15 cellular contexts compared by ENCODE assay signal in the genomic region with DNA sequence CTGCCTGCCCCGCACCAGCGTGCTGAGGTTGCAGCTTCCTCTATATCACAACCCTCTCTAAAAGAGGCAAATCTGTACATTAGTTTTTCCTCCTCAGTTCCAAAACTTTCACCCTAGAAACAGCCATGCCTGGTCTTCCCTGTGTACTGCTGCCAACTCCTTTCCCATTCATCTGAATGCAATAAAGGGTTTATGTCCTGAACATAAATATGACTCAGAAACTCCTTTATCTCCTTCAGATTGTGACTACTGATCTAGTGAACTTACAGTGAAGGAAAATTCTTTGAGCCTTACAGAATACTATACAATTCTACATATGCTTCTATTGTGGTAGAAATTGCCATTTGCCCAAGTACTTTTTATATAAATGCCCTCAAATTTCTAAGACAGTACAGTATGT.
DNase-seq lines count a peak whose midpoint lies in the region; ATAC-seq, FAIRE-seq and TF ChIP-seq lines count a peak whose summit lies in the region.
"Had no signal": no experiment of that assay in that cellular context is flagged by ENCODE, and none has a peak within 500 bp of the region (broad histone marks: within the 10 kb centered on the region; RNA-seq: fewer than 3 reads in every experiment).

No MANE protein-coding gene starts in this region.

- 0 out of 2 replicates have a peak, but pooled peaks cover 10% of the 10 kb centered on the region for H3K4me1 ChIP-seq in DND-41 (ENCODE audit: insufficient read depth, low read length)
- H3K4me1 ChIP-seq: BE2C had no signal

- no peak for ATAC-seq in DND-41 (ENCODE audit: insufficient read depth, low read depth)
- peak; percentile 95 for ATAC-seq in left colon
- no peak for ATAC-seq in GM21447 (IDR thresholded peaks at IDR 0.05; ENCODE audit: unreplicated experiment)
- ATAC-seq in HG03159 (IDR thresholded peaks at IDR 0.05; ENCODE audit: unreplicated experiment), result no peak
- ATAC-seq: T-cell had no signal

- peak overlapping the region; percentile 18; the same call in 1 of the 2 replicates for H3K27ac ChIP-seq in DND-41 (ENCODE audit: low read length)

- no peak overlapping the region for H3K9ac ChIP-seq in DND-41 (ENCODE audit: low read depth, low read length)

- TF ChIP-seq CTCF in DND-41 (IDR thresholded peaks at IDR 0.05; ENCODE audit: borderline replicate concordance, extremely low read depth, low read length, poor library complexity, severe bottlenecking), result no peak
- TF ChIP-seq CTCF in bronchial epithelial cell (IDR thresholded peaks at IDR 0.05; ENCODE audit: insufficient read depth, low read length, severe bottlenecking), result no peak

- H3K4me1 Mint-ChIP-seq in activated naive CD4-positive, alpha-beta T cell treated with anti-CD3 and anti-CD28 coated beads for 36 hours (ENCODE audit: low read depth), result no peaks in the 10 kb centered on the region
- H3K4me1 Mint-ChIP-seq: T-cell had no signal

- no peaks in the 10 kb centered on the region for H4K20me1 ChIP-seq in DND-41 (ENCODE audit: insufficient read depth, low read length)

- H3K27ac Mint-ChIP-seq in activated naive CD4-positive, alpha-beta T cell treated with anti-CD3 and anti-CD28 coated beads for 36 hours, result no peak overlapping the region
- H3K27ac Mint-ChIP-seq: dendritic cell treated with granulocyte-macrophage colony-stimulating factor and Interleukin-4, amounts not matched to agents 40 ng/mL and 50 ng/mL, for 4 days; T-cell had no signal

- no peaks in the 10 kb centered on the region for H3K9me3 Mint-ChIP-seq in activated naive CD4-positive, alpha-beta T cell treated with anti-CD3 and anti-CD28 coated beads for 36 hours
- H3K9me3 Mint-ChIP-seq: T-cell had no signal

- FAIRE-seq in bronchial epithelial cell (lab: Jason Lieb, UNC), result no peak
- FAIRE-seq: frontal cortex had no signal

- no peak overlapping the region for H3K4me2 ChIP-seq in DND-41 (ENCODE audit: insufficient read depth, low read length)

- H3K27me3 Mint-ChIP-seq in activated naive CD4-positive, alpha-beta T cell treated with anti-CD3 and anti-CD28 coated beads for 36 hours (ENCODE audit: low read depth), result no peaks in the 10 kb centered on the region
- H3K27me3 Mint-ChIP-seq: T-cell had no signal

- no peaks in the 10 kb centered on the region for H3K9me3 ChIP-seq in DND-41 (ENCODE audit: insufficient read depth, low read length, severe bottlenecking)
- H3K9me3 ChIP-seq: BE2C had no signal

- CTCF ChIA-PET in activated naive CD4-positive, alpha-beta T cell treated with anti-CD3 and anti-CD28 coated beads for 36 hours (lab: Charles Lee), result no interaction called here

- no peaks in the 10 kb centered on the region for H3K79me2 ChIP-seq in DND-41 (ENCODE audit: insufficient read depth, low read length)

- H2AFZ ChIP-seq in DND-41 (ENCODE audit: low read depth, low read length), result peak overlapping the region; percentile 59

- H3K4me3 ChIP-seq in DND-41 (ENCODE audit: low read depth in 1 of 2, low read length in 2 of 2), result no peak overlapping the region
- H3K4me3 ChIP-seq in bronchial epithelial cell (ENCODE audit: low read depth, low read length), result no peak overlapping the region

- intact Hi-C loops in left colon (cut with DNase I, micrococcal nuclease), result no loop called here
- intact Hi-C loops in activated naive CD4-positive, alpha-beta T cell treated with anti-CD3 and anti-CD28 coated beads for 36 hours (cut with micrococcal nuclease), result no loop called here

- no peaks in the 10 kb centered on the region for H3K27me3 ChIP-seq in DND-41 (ENCODE audit: insufficient read depth, low read length, poor library complexity)
- no peaks in the 10 kb centered on the region for H3K27me3 ChIP-seq in bronchial epithelial cell (ENCODE audit: control insufficient read depth, insufficient read depth, low read length)
- H3K27me3 ChIP-seq: BE2C had no signal

- no peaks in the 10 kb centered on the region for H3K36me3 Mint-ChIP-seq in activated naive CD4-positive, alpha-beta T cell treated with anti-CD3 and anti-CD28 coated beads for 36 hours (ENCODE audit: low read depth)
- H3K36me3 Mint-ChIP-seq: T-cell had no signal

- no peak overlapping the region for H3K4me3 Mint-ChIP-seq in activated naive CD4-positive, alpha-beta T cell treated with anti-CD3 and anti-CD28 coated beads for 36 hours
- H3K4me3 Mint-ChIP-seq: dendritic cell treated with granulocyte-macrophage colony-stimulating factor and Interleukin-4, amounts not matched to agents 40 ng/mL and 50 ng/mL, for 4 days; T-cell had no signal

- DNase-seq in DND-41, result no peak
- peak; percentile 77 for DNase-seq in NCI-H226
- peak; percentile 58 for DNase-seq in bronchial epithelial cell (ENCODE audit: low read depth)
- DNase-seq in left colon, result no peak
- no peak for DNase-seq in Ammon's horn (ENCODE audit: low spot score)
- DNase-seq in activated naive CD4-positive, alpha-beta T cell treated with anti-CD3 and anti-CD28 coated beads for 36 hours, result no peak
- DNase-seq: activated T-cell treated with anti-CD3 and anti-CD28 coated beads for 4 hours, BE2C, NCI-H1436, NCI-H510A, T-cell had no signal

- H3K36me3 ChIP-seq in DND-41 (ENCODE audit: insufficient read depth, low read length) (no peaks in the 10 kb centered on the region), bronchial epithelial cell (ENCODE audit: control insufficient read depth, insufficient read depth, low read length) (no peaks in the 10 kb centered on the region)
- H3K36me3 ChIP-seq: BE2C had no signal

Comparison
In these comparisons a context has a peak if more than half of its experiments do, and no peak if none do; other contexts are left out.
1. DNase-seq: peak in NCI-H226 (single experiment) and bronchial epithelial cell (single experiment); none in DND-41 (single experiment), left colon (0 of 2), Ammon's horn (single experiment) and activated naive CD4-positive, alpha-beta T cell treated with anti-CD3 and anti-CD28 coated beads for 36 hours (single experiment).